Comparison of ENCODE assay signal across 19 cellular contexts in genomic region chr4:10809905-10810304, GRCh38.
DNase-seq lines count a peak whose midpoint lies in the region; ATAC-seq lines count a peak whose summit lies in the region.
"Had no signal": no experiment of that assay in that cellular context is flagged by ENCODE, and none has a peak within 500 bp of the region (broad histone marks: within the 10 kb centered on the region; RNA-seq: fewer than 3 reads in every experiment).

No MANE protein-coding gene starts in this region.

- DNase-seq in C1 segment of cervical spinal cord (lab: John Stamatoyannopoulos, UW), result no peak
- DNase-seq in NCI-H2107 (lab: John Stamatoyannopoulos, UW), result no peak
- no peak for DNase-seq in cortex of kidney (lab: John Stamatoyannopoulos, UW)
- DNase-seq: activated CD4-positive, alpha-beta memory T cell treated with anti-CD3 and anti-CD28 coated beads, Interleukin-2, amount 10 ng/mL, durations not matched to agents 7 days and 5 days; activated T-cell treated with anti-CD3 and anti-CD28 coated beads, Interleukin-2, amount 50 U/mL, for 4 hours; caudate nucleus; CD4-positive, alpha-beta memory T cell; DMS79; NCI-H1105; NCI-H774; stimulated activated CD4-positive, alpha-beta T cell treated with anti-CD3 and anti-CD28 coated beads, Interleukin-2, amount 100 ng/mL, for 48 hours had no signal

- ATAC-seq in GM18508 (IDR thresholded peaks at IDR 0.05; ENCODE audit: insufficient read depth, unreplicated experiment), result peak; percentile 66
- peak; percentile 64 for ATAC-seq in GM19397 (IDR thresholded peaks at IDR 0.05; ENCODE audit: unreplicated experiment)
- peak; percentile 74 for ATAC-seq in HG02884 (IDR thresholded peaks at IDR 0.05; ENCODE audit: unreplicated experiment)
- ATAC-seq in HG03565 (IDR thresholded peaks at IDR 0.05; ENCODE audit: unreplicated experiment), result peak; percentile 91
- ATAC-seq in HG03025 (IDR thresholded peaks at IDR 0.05; ENCODE audit: low FRiP score, unreplicated experiment), result no peak
- ATAC-seq: activated T-cell treated with anti-CD3 and anti-CD28 coated beads, Interleukin-2, amount 50 U/mL, for 4 hours; gastroesophageal sphincter; Panc1; WTC11 had no signal
